1 cellular context compared by ENCODE assay signal in genomic region chr16:46830417-46830901, GRCh38.
TF ChIP-seq lines count a peak whose summit lies in the region.

No MANE protein-coding gene starts in this region.

TF ChIP-seq in HepG2, 621 proteins besides CTCF, POLR2A, EP300 and RAD21 (continued from another document and continues in another):
- TF ChIP-seq MAZ (IDR thresholded peaks at IDR 0.05; ENCODE audit: borderline replicate concordance, low read depth, low read length) (no peak), MAZ (CRISPR knock-in tag; IDR thresholded peaks at IDR 0.05; ENCODE audit: low read depth) (0 out of 2 replicates have a peak, but pooled peaks have one; percentile 19), ZSCAN12 (CRISPR knock-in tag; IDR thresholded peaks at IDR 0.05) (0 out of 2 replicates have a peak, but pooled peaks have one; percentile 91), ASH2L (IDR thresholded peaks at IDR 0.05; ENCODE audit: insufficient read length, low read depth, low read length) (peak; percentile 17), HMGXB4 (CRISPR knock-in tag; IDR thresholded peaks at IDR 0.05; ENCODE audit: borderline replicate concordance in 1 of 2, low read depth in 1 of 2) (peak in 1 of 2 experiments; percentile 15; a peak in 1 of 4 replicates), TOPORS (CRISPR knock-in tag; IDR thresholded peaks at IDR 0.05) (no peak), ZNF549 (CRISPR knock-in tag; IDR thresholded peaks at IDR 0.05) (0 out of 2 replicates have a peak, but pooled peaks have one; percentile 43), ZNF777 (CRISPR knock-in tag; IDR thresholded peaks at IDR 0.05) (peak; percentile 80), ISL2 (CRISPR knock-in tag; IDR thresholded peaks at IDR 0.05) (no peak), MTF1 (CRISPR knock-in tag; IDR thresholded peaks at IDR 0.05) (no peak; the same call in 1 of the 2 replicates), ZNF891 (CRISPR knock-in tag; IDR thresholded peaks at IDR 0.05) (0 out of 2 replicates have a peak, but pooled peaks have one; percentile 59), ELF1 (CRISPR knock-in tag; IDR thresholded peaks at IDR 0.05) (no peak), NFE2L1 (CRISPR knock-in tag; IDR thresholded peaks at IDR 0.05; ENCODE audit: borderline replicate concordance) (0 out of 2 replicates have a peak, but pooled peaks have one; percentile 32), ZNF615 (CRISPR knock-in tag; IDR thresholded peaks at IDR 0.05; ENCODE audit: borderline replicate concordance) (no peak), KLF15 (CRISPR knock-in tag; IDR thresholded peaks at IDR 0.05; ENCODE audit: borderline replicate concordance) (0 out of 2 replicates have a peak, but pooled peaks have one; percentile 21), ZSCAN20 (CRISPR knock-in tag; IDR thresholded peaks at IDR 0.05; ENCODE audit: borderline replicate concordance) (peak; percentile 96; the same call in 1 of the 2 replicates), MYC (CRISPR knock-in tag; IDR thresholded peaks at IDR 0.05; ENCODE audit: borderline replicate concordance) (peak; percentile 57), ZNF564 (CRISPR knock-in tag; IDR thresholded peaks at IDR 0.05) (peak; percentile 59; the same call in 1 of the 2 replicates), NKX3-1 (CRISPR knock-in tag; IDR thresholded peaks at IDR 0.05) (no peak), ZSCAN30 (CRISPR knock-in tag; IDR thresholded peaks at IDR 0.05) (0 out of 2 replicates have a peak, but pooled peaks have one; percentile 70), AGO1 (IDR thresholded peaks at IDR 0.05; ENCODE audit: low read depth, low read length, poor library complexity, severe bottlenecking) (peak; percentile 21), ZNF407 (CRISPR knock-in tag; IDR thresholded peaks at IDR 0.05; ENCODE audit: not compliant biosample characterization) (peak; percentile 35), ZNF44 (CRISPR knock-in tag; IDR thresholded peaks at IDR 0.05) (peak; percentile 61; the same call in 1 of the 2 replicates), POGK (CRISPR knock-in tag; conservative IDR thresholded peaks at IDR 0.05) (0 out of 2 replicates have a peak, but pooled peaks have one; percentile 17), ZNF644 (CRISPR knock-in tag; IDR thresholded peaks at IDR 0.05; ENCODE audit: low read depth) (no peak), RBM39 (IDR thresholded peaks at IDR 0.05; ENCODE audit: low read depth, low read length, poor library complexity, severe bottlenecking) (peak; percentile 40), NR2C2 (CRISPR knock-in tag; IDR thresholded peaks at IDR 0.05; ENCODE audit: borderline replicate concordance) (no peak), TBX2 (CRISPR knock-in tag; IDR thresholded peaks at IDR 0.05; ENCODE audit: borderline replicate concordance) (0 out of 2 replicates have a peak, but pooled peaks have one; percentile 11)
- TF ChIP-seq, protein P1, sequence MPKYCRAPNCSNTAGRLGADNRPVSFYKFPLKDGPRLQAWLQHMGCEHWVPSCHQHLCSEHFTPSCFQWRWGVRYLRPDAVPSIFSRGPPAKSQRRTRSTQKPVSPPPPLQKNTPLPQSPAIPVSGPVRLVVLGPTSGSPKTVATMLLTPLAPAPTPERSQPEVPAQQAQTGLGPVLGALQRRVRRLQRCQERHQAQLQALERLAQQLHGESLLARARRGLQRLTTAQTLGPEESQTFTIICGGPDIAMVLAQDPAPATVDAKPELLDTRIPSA (CRISPR knock-in tag; IDR thresholded peaks at IDR 0.05; ENCODE audit: borderline replicate concordance), result no peak
- TF ChIP-seq, protein P2, sequence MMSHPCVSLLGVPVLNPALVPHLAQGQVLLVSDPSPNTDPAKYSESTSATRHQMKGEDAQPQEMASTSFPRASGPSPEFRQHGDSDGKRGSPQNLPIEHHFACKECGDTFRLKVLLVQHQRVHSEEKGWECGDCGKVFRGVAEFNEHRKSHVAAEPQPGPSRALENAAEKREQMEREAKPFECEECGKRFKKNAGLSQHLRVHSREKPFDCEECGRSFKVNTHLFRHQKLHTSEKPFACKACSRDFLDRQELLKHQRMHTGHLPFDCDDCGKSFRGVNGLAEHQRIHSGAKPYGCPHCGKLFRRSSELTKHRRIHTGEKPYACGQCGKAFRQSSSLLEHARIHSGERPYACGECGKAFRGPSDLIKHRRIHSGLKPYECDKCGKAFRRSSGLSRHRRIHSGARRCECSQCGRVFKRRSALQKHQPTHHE (CRISPR knock-in tag; IDR thresholded peaks at IDR 0.05; ENCODE audit: borderline replicate concordance), result 0 out of 2 replicates have a peak, but pooled peaks have one; percentile 21
- TF ChIP-seq, protein P3, sequence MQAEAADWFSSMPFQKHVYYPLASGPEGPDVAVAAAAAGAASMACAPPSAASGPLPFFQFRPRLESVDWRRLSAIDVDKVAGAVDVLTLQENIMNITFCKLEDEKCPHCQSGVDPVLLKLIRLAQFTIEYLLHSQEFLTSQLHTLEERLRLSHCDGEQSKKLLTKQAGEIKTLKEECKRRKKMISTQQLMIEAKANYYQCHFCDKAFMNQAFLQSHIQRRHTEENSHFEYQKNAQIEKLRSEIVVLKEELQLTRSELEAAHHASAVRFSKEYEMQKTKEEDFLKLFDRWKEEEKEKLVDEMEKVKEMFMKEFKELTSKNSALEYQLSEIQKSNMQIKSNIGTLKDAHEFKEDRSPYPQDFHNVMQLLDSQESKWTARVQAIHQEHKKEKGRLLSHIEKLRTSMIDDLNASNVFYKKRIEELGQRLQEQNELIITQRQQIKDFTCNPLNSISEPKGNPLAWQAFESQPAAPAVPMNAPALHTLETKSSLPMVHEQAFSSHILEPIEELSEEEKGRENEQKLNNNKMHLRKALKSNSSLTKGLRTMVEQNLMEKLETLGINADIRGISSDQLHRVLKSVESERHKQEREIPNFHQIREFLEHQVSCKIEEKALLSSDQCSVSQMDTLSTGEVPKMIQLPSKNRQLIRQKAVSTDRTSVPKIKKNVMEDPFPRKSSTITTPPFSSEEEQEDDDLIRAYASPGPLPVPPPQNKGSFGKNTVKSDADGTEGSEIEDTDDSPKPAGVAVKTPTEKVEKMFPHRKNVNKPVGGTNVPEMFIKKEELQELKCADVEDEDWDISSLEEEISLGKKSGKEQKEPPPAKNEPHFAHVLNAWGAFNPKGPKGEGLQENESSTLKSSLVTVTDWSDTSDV (CRISPR knock-in tag; IDR thresholded peaks at IDR 0.05), result 0 out of 2 replicates have a peak, but pooled peaks have one; percentile 35
- TF ChIP-seq, protein P4, sequence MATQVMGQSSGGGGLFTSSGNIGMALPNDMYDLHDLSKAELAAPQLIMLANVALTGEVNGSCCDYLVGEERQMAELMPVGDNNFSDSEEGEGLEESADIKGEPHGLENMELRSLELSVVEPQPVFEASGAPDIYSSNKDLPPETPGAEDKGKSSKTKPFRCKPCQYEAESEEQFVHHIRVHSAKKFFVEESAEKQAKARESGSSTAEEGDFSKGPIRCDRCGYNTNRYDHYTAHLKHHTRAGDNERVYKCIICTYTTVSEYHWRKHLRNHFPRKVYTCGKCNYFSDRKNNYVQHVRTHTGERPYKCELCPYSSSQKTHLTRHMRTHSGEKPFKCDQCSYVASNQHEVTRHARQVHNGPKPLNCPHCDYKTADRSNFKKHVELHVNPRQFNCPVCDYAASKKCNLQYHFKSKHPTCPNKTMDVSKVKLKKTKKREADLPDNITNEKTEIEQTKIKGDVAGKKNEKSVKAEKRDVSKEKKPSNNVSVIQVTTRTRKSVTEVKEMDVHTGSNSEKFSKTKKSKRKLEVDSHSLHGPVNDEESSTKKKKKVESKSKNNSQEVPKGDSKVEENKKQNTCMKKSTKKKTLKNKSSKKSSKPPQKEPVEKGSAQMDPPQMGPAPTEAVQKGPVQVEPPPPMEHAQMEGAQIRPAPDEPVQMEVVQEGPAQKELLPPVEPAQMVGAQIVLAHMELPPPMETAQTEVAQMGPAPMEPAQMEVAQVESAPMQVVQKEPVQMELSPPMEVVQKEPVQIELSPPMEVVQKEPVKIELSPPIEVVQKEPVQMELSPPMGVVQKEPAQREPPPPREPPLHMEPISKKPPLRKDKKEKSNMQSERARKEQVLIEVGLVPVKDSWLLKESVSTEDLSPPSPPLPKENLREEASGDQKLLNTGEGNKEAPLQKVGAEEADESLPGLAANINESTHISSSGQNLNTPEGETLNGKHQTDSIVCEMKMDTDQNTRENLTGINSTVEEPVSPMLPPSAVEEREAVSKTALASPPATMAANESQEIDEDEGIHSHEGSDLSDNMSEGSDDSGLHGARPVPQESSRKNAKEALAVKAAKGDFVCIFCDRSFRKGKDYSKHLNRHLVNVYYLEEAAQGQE (IDR thresholded peaks at IDR 0.05; ENCODE audit: borderline replicate concordance in 1 of 2, low read depth in 1 of 2, low read length in 2 of 2), result 0 out of 4 replicates have a peak, but pooled peaks of 1 of the 2 experiments have one; percentile 8
